In the genomic region with DNA sequence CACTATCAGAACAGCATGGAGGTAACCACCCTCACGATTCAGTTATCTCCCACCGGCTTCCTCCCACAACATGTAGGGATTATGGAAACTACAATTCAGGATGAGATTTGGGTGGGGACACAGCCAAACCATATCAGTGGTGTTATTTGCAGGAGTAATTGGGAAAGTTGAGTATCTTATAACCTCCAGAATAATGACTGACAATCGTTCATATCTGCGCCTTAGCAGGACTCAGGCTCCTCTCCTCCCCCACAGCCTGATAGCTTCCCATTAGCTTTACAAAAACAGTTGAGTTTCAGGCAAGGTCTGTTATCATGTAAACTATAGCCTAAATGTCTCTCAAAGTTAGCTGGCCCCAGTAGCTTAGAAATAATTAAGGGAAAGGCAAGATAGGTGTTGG, we compare ENCODE assay signal across 1 cellular context.
TF ChIP-seq lines count a peak whose summit lies in the region.

No MANE protein-coding gene starts in this region.

TF ChIP-seq in GM23338, 12 proteins besides CTCF, POLR2A, EP300 and RAD21 (continued from another document):
- TF ChIP-seq REST (IDR thresholded peaks at IDR 0.05; ENCODE audit: unreplicated experiment): no peak
- no peak for TF ChIP-seq POLR2AphosphoS5 (IDR thresholded peaks at IDR 0.05; ENCODE audit: low read depth)
- TF ChIP-seq NANOG (IDR thresholded peaks at IDR 0.05; ENCODE audit: borderline replicate concordance): peak; percentile 64; the same call in 1 of the 2 replicates
- TF ChIP-seq ZNF114 (CRISPR knock-in tag; IDR thresholded peaks at IDR 0.05): no peak
- TF ChIP-seq ZNF331 (CRISPR knock-in tag; IDR thresholded peaks at IDR 0.05; ENCODE audit: low read depth): no peak
- TF ChIP-seq EZH2 (IDR thresholded peaks at IDR 0.05; ENCODE audit: low read depth, unreplicated experiment): no peak
